ENCODE assay signal across 10 cellular contexts in the genomic region with DNA sequence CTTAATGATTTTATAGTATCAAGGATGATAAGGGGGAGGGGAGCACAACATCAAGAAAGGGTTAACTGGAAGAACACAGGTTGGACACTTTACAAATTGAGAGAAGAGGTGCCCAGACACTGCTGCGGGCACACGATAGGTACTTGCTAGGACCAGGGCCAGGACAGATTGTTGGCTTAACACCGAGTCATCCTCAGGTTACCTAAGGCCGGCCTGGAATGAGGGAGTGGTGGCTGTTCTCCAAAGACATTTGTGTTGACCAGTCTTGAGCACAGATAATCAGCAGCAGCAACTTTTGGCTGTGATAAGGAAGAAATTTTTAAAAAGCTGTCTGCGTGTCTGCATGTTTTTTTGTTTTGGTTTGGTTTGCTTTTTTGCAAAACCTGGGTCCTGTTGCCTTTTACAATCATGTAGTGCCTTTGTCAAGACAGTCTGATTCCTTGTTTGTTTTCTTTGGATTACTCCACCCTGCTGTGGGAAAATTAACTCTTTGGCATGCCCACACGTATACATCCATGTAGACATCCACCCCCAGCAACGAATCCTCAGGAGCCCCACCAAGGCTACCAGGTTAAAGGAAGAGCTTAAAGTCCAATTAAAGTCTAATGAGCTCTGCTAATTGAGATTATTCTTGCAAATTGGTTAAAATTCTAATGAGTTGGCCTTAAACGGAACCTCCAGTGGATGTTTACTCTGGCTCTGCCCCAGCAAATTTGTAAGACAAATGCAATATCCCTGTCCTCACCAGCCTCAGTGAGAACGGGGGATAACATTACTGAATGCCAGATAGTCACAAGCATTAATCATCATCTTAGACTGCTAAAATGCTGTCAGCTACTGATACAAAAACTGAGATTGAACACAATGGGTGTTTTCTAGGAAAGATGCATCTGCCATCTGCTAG.
DNase-seq lines count a peak whose midpoint lies in the region; ATAC-seq and TF ChIP-seq lines count a peak whose summit lies in the region.
"Had no signal": no experiment of that assay in that cellular context is flagged by ENCODE, and none has a peak within 500 bp of the region (broad histone marks: within the 10 kb centered on the region; RNA-seq: fewer than 3 reads in every experiment).

No MANE protein-coding gene starts in this region.

- intact Hi-C loops in Calu3 (cut with micrococcal nuclease; ENCODE audit: unreplicated experiment): loop anchor here (10.0 kb wide), 1 partner anchor 81 kb away; no protein-coding TSS in a partner anchor

- CTCF ChIA-PET in Calu3 (lab: Charles Lee): interaction anchor here (0.6 to 0.9 kb wide), 2 partner anchors 12 to 1702 kb away, joined by 3 read pairs; no protein-coding TSS in a partner anchor

- ATAC-seq in GM18502 (IDR thresholded peaks at IDR 0.05; ENCODE audit: poor library complexity, unreplicated experiment): no peak
- ATAC-seq: activated T-helper 17 cell treated with anti-CD3 and anti-CD28 coated beads, Interleukin-2, amount 50 U/mL, for 72 hours had no signal

- H3K36me3 Mint-ChIP-seq in Calu3 (ENCODE audit: insufficient read depth, unreplicated experiment) (no peaks in the 10 kb centered on the region), nephron (ENCODE audit: low read depth) (no peaks in the 10 kb centered on the region)

- H3K27ac Mint-ChIP-seq in Calu3 (ENCODE audit: unreplicated experiment) (peak overlapping the region; percentile 38), nephron (peak overlapping the region; percentile 22 to 68 (median 44))
- H3K27ac Mint-ChIP-seq: activated T-helper 17 cell treated with anti-CD3 and anti-CD28 coated beads, Interleukin-2, amount 50 U/mL, for 72 hours had no signal

- DNase-seq in Calu3 (no peak), NCI-H146 treated with DMSO at 0.1 percent for 48 hours (lab: John Stamatoyannopoulos, UW; ENCODE audit: unreplicated experiment) (peak; percentile 14), cerebellar cortex (ENCODE audit: low spot score) (peak; percentile 42), activated gamma-delta T cell treated with Interleukin-2 at 50 U/mL for 16 hours (no peak), cerebellar nuclear complex (lab: John Stamatoyannopoulos, UW) (no peak), D341Med (ENCODE audit: low spot score) (no peak)
- DNase-seq: posterior cingulate gyrus had no signal

- peaks cover 23% of the 10 kb centered on the region for H3K4me1 Mint-ChIP-seq in Calu3 (ENCODE audit: low read depth, unreplicated experiment)
- H3K4me1 Mint-ChIP-seq in nephron: peaks cover 25% of the 10 kb centered on the region
- H3K4me1 Mint-ChIP-seq: activated T-helper 17 cell treated with anti-CD3 and anti-CD28 coated beads, Interleukin-2, amount 50 U/mL, for 72 hours had no signal

- H3K27me3 Mint-ChIP-seq in Calu3 (ENCODE audit: unreplicated experiment) (no peaks in the 10 kb centered on the region), nephron (ENCODE audit: low read depth) (peaks cover 11% of the 10 kb centered on the region)

- H3K4me3 Mint-ChIP-seq in Calu3 (ENCODE audit: low read depth, unreplicated experiment): no peak overlapping the region
- peak overlapping the region in 2 of 3 experiments; percentile 31 to 33 for H3K4me3 Mint-ChIP-seq in nephron
- H3K4me3 Mint-ChIP-seq: activated T-helper 17 cell treated with anti-CD3 and anti-CD28 coated beads, Interleukin-2, amount 50 U/mL, for 72 hours had no signal

- H3K9me3 Mint-ChIP-seq in Calu3 (ENCODE audit: low read depth, unreplicated experiment) (no peaks in the 10 kb centered on the region), nephron (no peaks in the 10 kb centered on the region)

- no TSS peak for BruUV-seq in Calu3 (replicated peaks; lab: Mats Ljungman, UMichigan)

- TF ChIP-seq CTCF in Calu3 (IDR thresholded peaks at IDR 0.05; ENCODE audit: unreplicated experiment) (no peak), nephron (IDR thresholded peaks at IDR 0.05; ENCODE audit: unreplicated experiment in 3 of 3) (no peak)

Comparison
In these comparisons a context has a peak if more than half of its experiments do, and no peak if none do; other contexts are left out.
1. DNase-seq: peak in NCI-H146 treated with DMSO at 0.1 percent for 48 hours (single experiment) and cerebellar cortex (single experiment); none in Calu3 (single experiment), activated gamma-delta T cell treated with Interleukin-2 at 50 U/mL for 16 hours (single experiment), cerebellar nuclear complex (0 of 2) and D341Med (single experiment).